Comparison of ENCODE assay signal across 9 cellular contexts in the genomic region with DNA sequence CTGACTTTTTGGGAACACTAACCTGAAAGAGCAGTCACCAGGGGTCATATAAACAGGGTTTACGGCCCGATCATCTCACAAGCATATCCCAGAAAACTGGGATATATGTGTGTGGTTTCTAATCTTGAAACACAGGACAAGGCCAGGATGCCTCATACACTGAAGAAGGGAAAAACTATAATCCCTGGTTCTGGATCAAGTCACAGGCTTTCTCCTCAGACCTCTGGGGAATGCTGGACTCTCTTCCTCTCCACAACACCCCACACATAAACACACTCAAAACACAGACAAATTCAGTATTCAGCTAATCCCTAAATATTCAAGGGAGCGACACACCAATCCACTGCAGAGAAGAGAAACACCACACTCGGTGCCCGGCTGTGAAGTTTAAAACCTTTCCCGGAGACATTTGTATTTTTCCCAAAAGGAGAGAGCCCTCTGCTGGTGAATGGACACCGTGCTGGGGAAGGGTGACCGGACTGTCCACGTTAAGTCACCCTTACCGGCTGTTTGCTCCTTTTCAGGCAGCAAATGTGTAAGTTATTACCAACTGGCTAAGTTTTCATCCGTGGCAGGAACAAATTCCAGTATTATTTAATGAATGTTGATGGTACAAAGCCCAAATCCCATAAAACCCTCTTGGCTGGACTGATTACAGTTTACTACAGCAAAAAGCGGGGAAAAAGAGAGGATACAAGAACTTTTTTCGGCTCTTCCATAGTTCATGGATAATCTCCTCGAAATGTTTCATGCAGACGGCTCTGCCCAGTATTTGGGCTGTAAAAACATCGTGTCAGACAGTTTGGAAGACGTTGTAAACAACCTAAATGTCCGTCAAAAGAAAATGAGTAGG.
DNase-seq lines count a peak whose midpoint lies in the region; ATAC-seq and TF ChIP-seq lines count a peak whose summit lies in the region.
"Had no signal": no experiment of that assay in that cellular context is flagged by ENCODE, and none has a peak within 500 bp of the region (broad histone marks: within the 10 kb centered on the region; RNA-seq: fewer than 3 reads in every experiment).

No MANE protein-coding gene starts in this region.

- H3K36me3 ChIP-seq in SK-N-SH (replicated peaks in 1 of 2; ENCODE audit: control insufficient read depth in 1 of 2, insufficient read depth in 2 of 2, low read length in 1 of 2) (no peaks in the 10 kb centered on the region), esophagus muscularis mucosa (no peaks in the 10 kb centered on the region), muscle layer of duodenum (ENCODE audit: control insufficient read depth in 1 of 2, insufficient read depth in 2 of 2, low read length in 2 of 2) (no peaks in the 10 kb centered on the region)
- H3K36me3 ChIP-seq: BLaER1 had no signal

- POLR2A ChIA-PET in SK-N-SH (lab: Yijun Ruan, JAX): interaction anchor here (0.7 kb wide), 1 partner anchor 191 kb away, joined by 4 read pairs; no protein-coding TSS in a partner anchor

- TF ChIP-seq EP300 in SK-N-SH (IDR thresholded peaks at IDR 0.05; ENCODE audit: borderline replicate concordance in 1 of 2, low read depth in 1 of 2, low read length in 1 of 2) (no peak), esophagus muscularis mucosa (IDR thresholded peaks at IDR 0.05) (no peak)

- no peaks in the 10 kb centered on the region for H4K20me1 ChIP-seq in SK-N-SH (ENCODE audit: insufficient read depth)
- H4K20me1 ChIP-seq: BLaER1 had no signal

- no peak overlapping the region for H3K9ac ChIP-seq in SK-N-SH
- H3K9ac ChIP-seq: BLaER1 had no signal

- H3K79me2 ChIP-seq in SK-N-SH (ENCODE audit: insufficient read depth): no peaks in the 10 kb centered on the region

- H3K4me3 ChIP-seq in SK-N-SH (ENCODE audit: low read depth in 2 of 2, low read length in 1 of 2) (peak overlapping the region in 1 of 2 experiments; percentile 47; a peak in 1 of 4 replicates), esophagus muscularis mucosa (no peak overlapping the region), muscle layer of duodenum (ENCODE audit: low read depth in 1 of 2, low read length in 2 of 2) (no peak overlapping the region)
- H3K4me3 ChIP-seq: BLaER1 had no signal

- no peaks in the 10 kb centered on the region; a peak in 1 of 4 replicates for H3K4me1 ChIP-seq in SK-N-SH (ENCODE audit: control insufficient read depth in 1 of 2, insufficient read depth in 2 of 2, low read depth in 1 of 2, low read length in 1 of 2)
- H3K4me1 ChIP-seq in esophagus muscularis mucosa: peaks cover 0 to 11% (median 5%) of the 10 kb centered on the region in 4 donors
- H3K4me1 ChIP-seq in muscle layer of duodenum (ENCODE audit: control insufficient read depth in 1 of 2, insufficient read depth in 2 of 2, low read length in 2 of 2): peaks cover 0 to 6% of the 10 kb centered on the region in 2 donors
- H3K4me1 ChIP-seq: BLaER1 had no signal

- intact Hi-C loops in esophagus muscularis mucosa (cut with DNase I): loop anchor here (5.0 to 10.0 kb wide), 2 partner anchors 676 to 1728 kb away; no protein-coding TSS in a partner anchor

- TF ChIP-seq CTCF in SK-N-SH (IDR thresholded peaks at IDR 0.05) (peak; percentile 87), esophagus muscularis mucosa (IDR thresholded peaks at IDR 0.05) (peak; percentile 80 to 91 (median 88))

- H3F3A ChIP-seq in SK-N-SH (replicated peaks; ENCODE audit: insufficient read depth): no peaks in the 10 kb centered on the region

- H3K9me2 ChIP-seq in SK-N-SH: no peaks in the 10 kb centered on the region

- no peaks in the 10 kb centered on the region for H3K9me3 ChIP-seq in SK-N-SH
- H3K9me3 ChIP-seq in esophagus muscularis mucosa: no peaks in the 10 kb centered on the region
- no peaks in the 10 kb centered on the region for H3K9me3 ChIP-seq in muscle layer of duodenum (ENCODE audit: control insufficient read depth in 1 of 2, low read length in 2 of 2)
- H3K9me3 ChIP-seq: BLaER1 had no signal

- DNase-seq in NCI-H1417 (lab: John Stamatoyannopoulos, UW) (peak; percentile 49 to 68 (median 58)), NCI-H1417 treated with DMSO at 0.1 percent for 48 hours (lab: John Stamatoyannopoulos, UW) (no peak), Kasumi-1 (lab: John Stamatoyannopoulos, UW) (peak; percentile 28 to 44), SK-N-SH (peak; percentile 74), esophagus muscularis mucosa (ENCODE audit: extremely low spot score) (no peak)

- H3K27me3 ChIP-seq in SK-N-SH (ENCODE audit: insufficient read depth) (no peaks in the 10 kb centered on the region), esophagus muscularis mucosa (no peaks in the 10 kb centered on the region), muscle layer of duodenum (ENCODE audit: low read depth, low read length) (no peaks in the 10 kb centered on the region)
- H3K27me3 ChIP-seq: BLaER1 had no signal

- TF ChIP-seq POLR2A in esophagus muscularis mucosa (IDR thresholded peaks at IDR 0.05; ENCODE audit: low read depth): no peak

- WGBS in SK-N-SH (ENCODE audit: low lambda C conversion rate): 32% methylated on average over 18 of the region's 18 CpGs
- 35% methylated on average over 18 of the region's 18 CpGs for WGBS in esophagus muscularis mucosa

- ATAC-seq in HG03520 (IDR thresholded peaks at IDR 0.05; ENCODE audit: unreplicated experiment) (no peak), GM18870 (IDR thresholded peaks at IDR 0.05; ENCODE audit: unreplicated experiment) (no peak)

- peak; percentile 88 for TF ChIP-seq RAD21 in SK-N-SH (IDR thresholded peaks at IDR 0.05; ENCODE audit: low read length)

- no peak overlapping the region; a peak in 1 of 4 replicates for H3K27ac ChIP-seq in SK-N-SH (ENCODE audit: low read depth in 2 of 2, low read length in 1 of 2)
- H3K27ac ChIP-seq in esophagus muscularis mucosa (replicated peaks in 1 of 4): peak overlapping the region in 1 of 4 donors; percentile 21
- peak overlapping the region; percentile 9 for H3K27ac ChIP-seq in muscle layer of duodenum (ENCODE audit: low read length)
- H3K27ac ChIP-seq: BLaER1 had no signal

- CTCF ChIA-PET in SK-N-SH (lab: Yijun Ruan, JAX): interaction anchor here (0.7 to 2.9 kb wide), 20 partner anchors 8 to 697 kb away, joined by 3 to 19 read pairs (median 3); no protein-coding TSS in a partner anchor

- H3K4me2 ChIP-seq in SK-N-SH: peak overlapping the region; percentile 29; the same call in 1 of the 2 replicates
- H3K4me2 ChIP-seq: BLaER1 had no signal

- H2AFZ ChIP-seq in SK-N-SH (ENCODE audit: low read depth): peak overlapping the region; percentile 59; the same call in 1 of the 2 replicates

TF ChIP-seq in SK-N-SH, 30 proteins besides CTCF, POLR2A, EP300 and RAD21 (continues in another document):
- no peak for TF ChIP-seq RCOR1 (IDR thresholded peaks at IDR 0.05; ENCODE audit: low read length)
- TF ChIP-seq, protein P1, sequence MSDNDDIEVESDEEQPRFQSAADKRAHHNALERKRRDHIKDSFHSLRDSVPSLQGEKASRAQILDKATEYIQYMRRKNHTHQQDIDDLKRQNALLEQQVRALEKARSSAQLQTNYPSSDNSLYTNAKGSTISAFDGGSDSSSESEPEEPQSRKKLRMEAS (IDR thresholded peaks at IDR 0.05; ENCODE audit: low read depth): no peak
- no peak for TF ChIP-seq JUND (IDR thresholded peaks at IDR 0.05)
- TF ChIP-seq, protein P2, sequence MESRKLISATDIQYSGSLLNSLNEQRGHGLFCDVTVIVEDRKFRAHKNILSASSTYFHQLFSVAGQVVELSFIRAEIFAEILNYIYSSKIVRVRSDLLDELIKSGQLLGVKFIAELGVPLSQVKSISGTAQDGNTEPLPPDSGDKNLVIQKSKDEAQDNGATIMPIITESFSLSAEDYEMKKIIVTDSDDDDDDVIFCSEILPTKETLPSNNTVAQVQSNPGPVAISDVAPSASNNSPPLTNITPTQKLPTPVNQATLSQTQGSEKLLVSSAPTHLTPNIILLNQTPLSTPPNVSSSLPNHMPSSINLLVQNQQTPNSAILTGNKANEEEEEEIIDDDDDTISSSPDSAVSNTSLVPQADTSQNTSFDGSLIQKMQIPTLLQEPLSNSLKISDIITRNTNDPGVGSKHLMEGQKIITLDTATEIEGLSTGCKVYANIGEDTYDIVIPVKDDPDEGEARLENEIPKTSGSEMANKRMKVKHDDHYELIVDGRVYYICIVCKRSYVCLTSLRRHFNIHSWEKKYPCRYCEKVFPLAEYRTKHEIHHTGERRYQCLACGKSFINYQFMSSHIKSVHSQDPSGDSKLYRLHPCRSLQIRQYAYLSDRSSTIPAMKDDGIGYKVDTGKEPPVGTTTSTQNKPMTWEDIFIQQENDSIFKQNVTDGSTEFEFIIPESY (IDR thresholded peaks at IDR 0.05; ENCODE audit: borderline replicate concordance, low read depth): no peak
- no peak for TF ChIP-seq ELF1 (IDR thresholded peaks at IDR 0.05)
- TF ChIP-seq, protein P3, sequence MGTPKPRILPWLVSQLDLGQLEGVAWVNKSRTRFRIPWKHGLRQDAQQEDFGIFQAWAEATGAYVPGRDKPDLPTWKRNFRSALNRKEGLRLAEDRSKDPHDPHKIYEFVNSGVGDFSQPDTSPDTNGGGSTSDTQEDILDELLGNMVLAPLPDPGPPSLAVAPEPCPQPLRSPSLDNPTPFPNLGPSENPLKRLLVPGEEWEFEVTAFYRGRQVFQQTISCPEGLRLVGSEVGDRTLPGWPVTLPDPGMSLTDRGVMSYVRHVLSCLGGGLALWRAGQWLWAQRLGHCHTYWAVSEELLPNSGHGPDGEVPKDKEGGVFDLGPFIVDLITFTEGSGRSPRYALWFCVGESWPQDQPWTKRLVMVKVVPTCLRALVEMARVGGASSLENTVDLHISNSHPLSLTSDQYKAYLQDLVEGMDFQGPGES (IDR thresholded peaks at IDR 0.05; ENCODE audit: low read depth, low read length): no peak
- TF ChIP-seq GATA2 (CRISPR knock-in tag; IDR thresholded peaks at IDR 0.05): no peak
- TF ChIP-seq YY1 (IDR thresholded peaks at IDR 0.05; ENCODE audit: low read depth): no peak
- peak; percentile 45; the same call in 1 of the 2 replicates for TF ChIP-seq MXI1 (IDR thresholded peaks at IDR 0.05; ENCODE audit: low read depth, low read length)
- no peak for TF ChIP-seq SIN3A (IDR thresholded peaks at IDR 0.05; ENCODE audit: borderline replicate concordance, low read depth, low read length)
- peak; percentile 79 for TF ChIP-seq SMC3 (IDR thresholded peaks at IDR 0.05; ENCODE audit: low read depth, low read length)
- no peak for TF ChIP-seq TEAD4 (IDR thresholded peaks at IDR 0.05; ENCODE audit: borderline replicate concordance, insufficient read depth)
- TF ChIP-seq RFX5 (IDR thresholded peaks at IDR 0.05; ENCODE audit: low read length): 0 out of 2 replicates have a peak, but pooled peaks have one; percentile 24
- TF ChIP-seq TAF1 (IDR thresholded peaks at IDR 0.05; ENCODE audit: borderline replicate concordance, low read depth, low read length): no peak
- no peak for TF ChIP-seq NFIC (IDR thresholded peaks at IDR 0.05; ENCODE audit: borderline replicate concordance)

Comparison
In these comparisons a context has a peak if more than half of its experiments do, and no peak if none do; other contexts are left out.
1. DNase-seq: peak in NCI-H1417 (3 of 3), Kasumi-1 (2 of 2) and SK-N-SH (single experiment); none in NCI-H1417 treated with DMSO at 0.1 percent for 48 hours (single experiment) and esophagus muscularis mucosa (single experiment).